ENCODE assay signal across 8 cellular contexts in genomic region chr14:102304611-102305506, GRCh38. TPM values are rescaled to one million over a fixed set of nuclear protein-coding genes. Genes with fewer than 3 reads are reported as not detected.
DNase-seq lines count a peak whose midpoint lies in the region; ATAC-seq lines count a peak whose summit lies in the region.

Gene MOK (minus strand): TSS chr14:102305164. CDS start chr14:102304968, 196 bp downstream.

- H3K4me2 ChIP-seq in BLaER1 treated with 17β-estradiol and CSF1 and Interleukin-3, amounts not matched to agents 10 nM and 100 nM: peak within 1 kb of the TSS; percentile 79 to 97 (median 91)

- H4K20me1 ChIP-seq in BLaER1 treated with 17β-estradiol and CSF1 and Interleukin-3, amounts not matched to agents 10 nM and 100 nM: no peaks in the 10 kb centered on the region

- no peaks in the 10 kb centered on the region for H3K9me3 ChIP-seq in BLaER1 treated with 17β-estradiol and CSF1 and Interleukin-3, amounts not matched to agents 10 nM and 100 nM (replicated peaks in 1 of 11)

- peak within 1 kb of the TSS; percentile 48 to 84 (median 75) for H3K9ac ChIP-seq in BLaER1 treated with 17β-estradiol and CSF1 and Interleukin-3, amounts not matched to agents 10 nM and 100 nM

- peak; percentile 93 for ATAC-seq in GM19397 (IDR thresholded peaks at IDR 0.05; ENCODE audit: unreplicated experiment)
- peak; percentile 71 for ATAC-seq in HG03558 (IDR thresholded peaks at IDR 0.05; ENCODE audit: extremely low read depth, unreplicated experiment)
- ATAC-seq in left lobe of liver: peak; percentile 97

- peak within 1 kb of the TSS in 7 of 11 experiments; percentile 46 to 91 (median 70); a peak in 9 of 22 replicates for H3K27ac ChIP-seq in BLaER1 treated with 17β-estradiol and CSF1 and Interleukin-3, amounts not matched to agents 10 nM and 100 nM

- peak within 1 kb of the TSS; percentile 54 to 81 (median 69) for H3K4me3 ChIP-seq in BLaER1 treated with 17β-estradiol and CSF1 and Interleukin-3, amounts not matched to agents 10 nM and 100 nM

- no peaks in the 10 kb centered on the region for H3K27me3 ChIP-seq in BLaER1 treated with 17β-estradiol and CSF1 and Interleukin-3, amounts not matched to agents 10 nM and 100 nM

- no peaks in the 10 kb centered on the region for H3K36me3 ChIP-seq in BLaER1 treated with 17β-estradiol and CSF1 and Interleukin-3, amounts not matched to agents 10 nM and 100 nM

- DNase-seq in NCI-H748 (lab: John Stamatoyannopoulos, UW; ENCODE audit: unreplicated experiment): peak; percentile 97
- peak; percentile 96 to 98 for DNase-seq in activated CD4-positive, alpha-beta T cell treated with anti-CD3 and anti-CD28 coated beads, Interleukin-2, amount 50 U/mL, for 24 hours (ENCODE audit: low read depth in 1 of 2, low spot score in 1 of 2)
- DNase-seq in dedifferentiated amniotic fluid mesenchymal stem cell (ENCODE audit: extremely low spot score): peak; percentile 95
- DNase-seq in left lobe of liver (ENCODE audit: low spot score): peak; percentile 98
- peak; percentile 96 to 97 for DNase-seq in stimulated activated CD4-positive, alpha-beta T cell treated with anti-CD3 and anti-CD28 coated beads, Interleukin-2, amount 100 ng/mL, for 24 hours

- H3K4me1 ChIP-seq in BLaER1 treated with 17β-estradiol and CSF1 and Interleukin-3, amounts not matched to agents 10 nM and 100 nM: peaks cover 0 to 10% (median 6%) of the 10 kb centered on the region in 10 experiments; a peak in 11 of 20 replicates

RNA-seq across cellular contexts. Expression of gene MOK, which starts in this region (rescaled TPM):
- total RNA-seq in left lobe of liver: 3.2 TPM

Comparison
In these comparisons a context has a peak if more than half of its experiments do, and no peak if none do; other contexts are left out.
1. Peak in every context shown above with its lines: DNase-seq, ATAC-seq, H3K4me3 ChIP-seq and H3K27ac ChIP-seq.